8 cellular contexts compared by ENCODE assay signal in genomic region chr10:73889014-73889413, GRCh38. TPM values are rescaled to one million over a fixed set of nuclear protein-coding genes. Genes with fewer than 3 reads are reported as not detected.
DNase-seq lines count a peak whose midpoint lies in the region; ATAC-seq, FAIRE-seq and TF ChIP-seq lines count a peak whose summit lies in the region.

No MANE protein-coding gene starts in this region.

- peaks cover 9% of the 10 kb centered on the region for H3K4me1 ChIP-seq in NT2/D1 (ENCODE audit: insufficient read depth, insufficient read length)
- peaks cover 12% of the 10 kb centered on the region for H3K4me1 ChIP-seq in endodermal cell (ENCODE audit: control insufficient read depth, insufficient read depth, low read length)
- peaks cover 20 to 31% (median 29%) of the 10 kb centered on the region in 3 donors for H3K4me1 ChIP-seq in pancreas

- no peak for FAIRE-seq in pancreas (lab: Jason Lieb, UNC)

- H3K4me1 Mint-ChIP-seq in endodermal cell, result peaks cover 12% of the 10 kb centered on the region

- ATAC-seq in Right ventricle myocardium inferior (peak; percentile 20), pancreas (peak; percentile 11 to 64 (median 40)), GM19351 (IDR thresholded peaks at IDR 0.05; ENCODE audit: unreplicated experiment) (no peak)

- H3K4me3 ChIP-seq in NT2/D1 (ENCODE audit: insufficient read length, low read depth), result no peak overlapping the region
- H3K4me3 ChIP-seq in endodermal cell (ENCODE audit: low read length), result no peak overlapping the region
- H3K4me3 ChIP-seq in pancreas, result no peak overlapping the region

- H3K36me3 ChIP-seq in NT2/D1 (ENCODE audit: insufficient read depth, insufficient read length, low read length), result no peaks in the 10 kb centered on the region
- no peaks in the 10 kb centered on the region for H3K36me3 ChIP-seq in endodermal cell (ENCODE audit: control insufficient read depth, insufficient read depth, low read length)
- no peaks in the 10 kb centered on the region for H3K36me3 ChIP-seq in pancreas

- H3K9me3 ChIP-seq in NT2/D1 (ENCODE audit: insufficient read depth, low read length), result no peaks in the 10 kb centered on the region
- H3K9me3 ChIP-seq in endodermal cell (ENCODE audit: control insufficient read depth, low read length), result no peaks in the 10 kb centered on the region
- H3K9me3 ChIP-seq in pancreas, result no peaks in the 10 kb centered on the region

- DNase-seq in Right ventricle myocardium inferior (ENCODE audit: missing footprints), result peak; percentile 83
- DNase-seq in cardiac septum (ENCODE audit: low spot score), result no peak
- DNase-seq in NT2/D1 (ENCODE audit: low read depth, low spot score), result no peak
- peak; percentile 66 for DNase-seq in endodermal cell
- DNase-seq in pancreas, result peak in 2 of 6 donors; percentile 43 to 61
- no peak for DNase-seq in iPS-NIHi7 (ENCODE audit: extremely low spot score)
- DNase-seq in inferior parietal cortex (ENCODE audit: extremely low spot score), result no peak

- H3K27me3 ChIP-seq in NT2/D1 (ENCODE audit: insufficient read depth, insufficient read length), result no peaks in the 10 kb centered on the region
- H3K27me3 ChIP-seq in endodermal cell (ENCODE audit: control insufficient read depth, insufficient read depth, low read length, poor library complexity, severe bottlenecking), result no peaks in the 10 kb centered on the region
- no peaks in the 10 kb centered on the region for H3K27me3 ChIP-seq in pancreas

- H3K9me3 Mint-ChIP-seq in endodermal cell, result no peaks in the 10 kb centered on the region

- no peak overlapping the region for H3K4me3 Mint-ChIP-seq in endodermal cell

- H3K27ac ChIP-seq in endodermal cell (ENCODE audit: low read depth, low read length), result no peak overlapping the region
- H3K27ac ChIP-seq in pancreas, result peak overlapping the region in 2 of 4 donors; percentile 65

- intact Hi-C loops in Right ventricle myocardium inferior (cut with DNase I), result loop anchor here (5.0 to 10.0 kb wide), 2 partner anchors 193 to 346 kb away; no protein-coding TSS in a partner anchor
- intact Hi-C loops in cardiac septum (cut with DNase I), result loop anchor here (5.0 kb wide), 2 partner anchors 68 to 108 kb away; partner anchors contain the start of gene VCL
- intact Hi-C loops in pancreas (cut with DNase I), result loop anchor here in 1 of 3 donors (10.0 kb wide), 2 partner anchors 56 to 186 kb away; no protein-coding TSS in a partner anchor

- H3K27ac Mint-ChIP-seq in endodermal cell, result no peak overlapping the region

- TF ChIP-seq CTCF in endodermal cell (conservative IDR thresholded peaks at IDR 0.05), result no peak
- TF ChIP-seq CTCF in pancreas (IDR thresholded peaks at IDR 0.05), result no peak

- peak overlapping the region; percentile 46 for H3K9ac ChIP-seq in NT2/D1 (ENCODE audit: insufficient read length, low read depth)
- no peak overlapping the region for H3K9ac ChIP-seq in endodermal cell (ENCODE audit: extremely low read depth, low read length, poor library complexity, severe bottlenecking)

- peaks cover 5% of the 10 kb centered on the region for H3K27me3 Mint-ChIP-seq in endodermal cell (ENCODE audit: insufficient read depth)

- H3K36me3 Mint-ChIP-seq in endodermal cell (ENCODE audit: low read depth), result no peaks in the 10 kb centered on the region

- 71 to 76% methylated on average over 7 of the region's 7 CpGs for WGBS in endodermal cell (ENCODE audit: insufficient coverage in 1 of 2, insufficient read length in 1 of 2), 2 experiments
- WGBS in pancreas, 2 donors, result 63 to 66% methylated on average over 7 of the region's 7 CpGs

RNA-seq across cellular contexts. Expression of gene CAMK2G, which starts 14.7 kb away (rescaled TPM):
- total RNA-seq in Right ventricle myocardium inferior (11.7 TPM), cardiac septum (12.7 TPM), endodermal cell (10 to 100 TPM; 20.9 to 21.7 TPM), pancreas (10 to 100 TPM in 1 of 6 donors, 1 to 10 TPM in 5; 5.3 to 10.5 (median 7.6) TPM)
- polyA plus RNA-seq in endodermal cell (2013, experiment 1 of 2), result 29.8 TPM
- 25.8 TPM for polyA plus RNA-seq in endodermal cell (2013, experiment 2 of 2)
- 10 to 100 TPM in 1 of 2 donors, 1 to 10 TPM in 1; 9.0 to 18.4 TPM for polyA plus RNA-seq in pancreas

RNA-seq across cellular contexts. Expression of gene PLAU, which starts 21.9 kb away (rescaled TPM):
- total RNA-seq in Right ventricle myocardium inferior (8.5 TPM), cardiac septum (15.3 TPM), endodermal cell (1 to 10 TPM; 2.7 to 3.3 TPM), pancreas (10 to 100 TPM in 2 of 6 donors, 1 to 10 TPM in 4; 1.5 to 16.3 (median 3.6) TPM)
- polyA plus RNA-seq in endodermal cell (2013, experiment 1 of 2), result 10.5 TPM
- 14.2 TPM for polyA plus RNA-seq in endodermal cell (2013, experiment 2 of 2)
- polyA plus RNA-seq in pancreas, result 1 to 10 TPM; 3.0 to 6.4 TPM

Comparison
In these comparisons a context has a peak if more than half of its experiments do, and no peak if none do; other contexts are left out.
1. DNase-seq: peak in Right ventricle myocardium inferior (single experiment) and endodermal cell (single experiment); none in cardiac septum (single experiment), NT2/D1 (single experiment), iPS-NIHi7 (single experiment) and inferior parietal cortex (single experiment).